In the genomic region with DNA sequence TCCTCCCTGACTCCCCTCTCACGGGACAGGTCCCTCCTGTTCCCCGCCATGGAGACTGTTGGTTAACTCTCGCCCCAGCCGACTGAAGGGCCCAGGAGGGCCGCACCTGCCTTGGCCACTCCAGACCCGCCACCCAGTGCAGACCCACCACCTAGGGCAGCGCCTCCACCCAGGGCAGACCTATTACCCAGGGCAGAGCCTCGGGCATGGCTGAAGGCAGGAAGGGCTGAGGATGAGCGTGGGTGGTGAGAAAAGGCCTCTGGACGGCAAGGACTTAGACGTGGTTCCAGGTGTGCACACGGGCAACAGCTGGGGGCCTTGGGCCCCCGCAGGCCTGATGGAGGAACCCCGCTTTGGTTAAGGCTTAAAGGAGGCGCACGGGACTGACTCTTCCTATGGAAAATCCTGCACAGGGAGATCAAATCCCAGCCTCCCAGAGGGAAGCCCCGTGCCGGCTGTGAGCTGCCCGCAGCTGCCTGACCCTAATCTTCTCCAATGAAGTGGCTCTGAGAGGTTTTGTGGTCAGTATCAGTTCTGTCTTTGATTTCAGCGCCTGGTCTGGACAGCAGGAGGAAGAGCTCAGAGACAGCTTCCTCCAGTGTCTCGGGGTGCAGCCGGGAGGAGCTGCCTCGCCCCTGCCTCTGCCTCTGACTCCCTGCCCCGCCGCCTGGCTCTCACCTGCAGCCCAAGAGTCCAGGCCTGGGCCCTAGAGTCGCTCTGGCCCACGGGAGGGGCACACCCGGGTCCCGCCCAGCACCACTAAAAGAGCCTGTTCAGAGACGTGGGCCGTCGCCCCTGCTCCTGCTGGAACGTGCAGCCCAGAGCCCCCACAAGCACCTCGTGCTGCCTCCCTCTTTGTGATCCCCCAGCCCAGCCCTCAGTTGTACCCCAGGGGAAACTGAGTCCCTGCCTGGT, we compare ENCODE assay signal across 24 cellular contexts. TPM values are rescaled to one million over a fixed set of nuclear protein-coding genes. Genes with fewer than 3 reads are reported as not detected.
"Had no signal": no experiment of that assay in that cellular context is flagged by ENCODE, and none has a peak within 500 bp of the region (broad histone marks: within the 10 kb centered on the region; RNA-seq: fewer than 3 reads in every experiment).

No MANE protein-coding gene starts in this region.

- H3K36me3 ChIP-seq: esophagus muscularis mucosa, gastroesophageal sphincter, left ventricle myocardium inferior, lower lobe of right lung, neural progenitor cell, pancreas, spleen, tibial artery, upper lobe of left lung, uterus had no signal

- H3K27me3 ChIP-seq: neural progenitor cell, pancreas, uterus had no signal

- H3K4me3 ChIP-seq: esophagus muscularis mucosa, gastroesophageal sphincter, left ventricle myocardium inferior, lower lobe of right lung, neural progenitor cell, pancreas, spleen, tibial artery, upper lobe of left lung, uterus had no signal

- H3K9me3 ChIP-seq: esophagus muscularis mucosa, gastroesophageal sphincter, left ventricle myocardium inferior, lower lobe of right lung, pancreas, spleen, tibial artery, upper lobe of left lung, uterus had no signal

- H3K4me2 ChIP-seq: neural progenitor cell had no signal

- H3K9ac ChIP-seq: neural progenitor cell had no signal

- H2AFZ ChIP-seq: neural progenitor cell had no signal

- ATAC-seq: effector memory CD8-positive, alpha-beta T cell; gastroesophageal sphincter; lower lobe of right lung; natural killer cell treated with Interleukin-12 subunit alpha and Interleukin-12 subunit beta and Interleukin-15 and Interleukin-18, amount 100 ng/mL, for 72 hours; pancreas; sciatic nerve; stimulated activated memory B cell treated with anti-CD40 and anti-IgM and Interleukin-4, amounts not matched to agents 10 μg/mL and 1 μg/mL and 100 μg/mL, for 72 hours had no signal

- H3K4me1 ChIP-seq: gastroesophageal sphincter, lower lobe of right lung, pancreas, tibial artery, upper lobe of left lung, uterus had no signal

- H3K27ac ChIP-seq: epithelial cell of prostate, esophagus muscularis mucosa, gastroesophageal sphincter, left ventricle myocardium inferior, lower lobe of right lung, neural progenitor cell, pancreas, spleen, tibial artery, upper lobe of left lung, uterus had no signal

- FAIRE-seq: keratinocyte, pancreas had no signal

- DNase-seq: effector memory CD8-positive, alpha-beta T cell; glutamatergic neuron; immature natural killer cell; left ventricle myocardium inferior; lower lobe of right lung; occipital lobe; spleen; stimulated activated CD4-positive, alpha-beta T cell treated with anti-CD3 and anti-CD28 coated beads, Interleukin-15, amount 100 ng/mL, for 24 hours; stimulated activated CD4-positive, alpha-beta T cell treated with anti-CD3 and anti-CD28 coated beads, Interleukin-1b, Interleukin-23, amount 100 ng/mL, for 48 hours; stimulated activated CD4-positive, alpha-beta T cell treated with anti-CD3 and anti-CD28 coated beads, Interleukin-4, amount 100 ng/mL, for 24 hours; tibial artery; uterus had no signal

RNA-seq across cellular contexts. Expression of gene CHRNA4, which starts 12.1 kb away (rescaled TPM):
- total RNA-seq: esophagus muscularis mucosa; fibroblast of villous mesenchyme; gastroesophageal sphincter; lower lobe of right lung; mucosa of gallbladder; natural killer cell treated with Interleukin-12 subunit alpha and Interleukin-12 subunit beta and Interleukin-15 and Interleukin-18, amount 100 ng/mL, for 72 hours had no signal
- polyA plus RNA-seq: immature natural killer cell, keratinocyte had no signal
